Comparison of ENCODE assay signal across 13 cellular contexts in the genomic region with DNA sequence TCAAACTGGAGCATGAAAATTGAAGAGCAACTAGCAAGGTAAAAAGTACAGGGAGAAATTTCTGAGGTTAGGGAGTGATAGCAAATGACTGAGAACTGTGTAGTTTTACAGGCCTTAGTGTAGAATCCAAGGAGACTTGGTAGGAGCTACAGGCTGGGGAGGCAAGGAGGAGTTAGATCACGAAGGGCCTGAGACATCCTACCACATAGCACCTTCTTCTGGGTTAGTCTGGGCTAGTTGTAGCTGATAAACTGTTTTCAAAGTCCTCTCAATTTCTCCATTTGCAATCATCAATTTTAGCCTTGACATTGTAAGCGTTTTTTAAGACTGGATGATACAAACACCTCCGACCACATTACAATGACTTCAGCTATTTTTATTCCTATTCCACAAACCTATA.
DNase-seq lines count a peak whose midpoint lies in the region; ATAC-seq and TF ChIP-seq lines count a peak whose summit lies in the region.
"Had no signal": no experiment of that assay in that cellular context is flagged by ENCODE, and none has a peak within 500 bp of the region (broad histone marks: within the 10 kb centered on the region; RNA-seq: fewer than 3 reads in every experiment).

No MANE protein-coding gene starts in this region.

- POLR2A ChIA-PET in CD8-positive, alpha-beta memory T cell (lab: Charles Lee) = no interaction called here
- POLR2A ChIA-PET in T-cell (lab: Charles Lee) = interaction anchor here in 1 of 2 donors (0.5 to 1.2 kb wide), 2 partner anchors 74 to 76 kb away, joined by 3 to 4 read pairs; no protein-coding TSS in a partner anchor

- H3K4me1 ChIP-seq in CD8-positive, alpha-beta memory T cell (ENCODE audit: insufficient read depth, low read length) = peaks cover 48% of the 10 kb centered on the region
- H3K4me1 ChIP-seq: esophagus squamous epithelium, heart left ventricle, Peyer's patch had no signal

- peak; percentile 10 for ATAC-seq in GM21367 (IDR thresholded peaks at IDR 0.05; ENCODE audit: unreplicated experiment)
- ATAC-seq in T-cell (replicated peaks in 1 of 4) = peak in 2 of 4 experiments; percentile 6 to 41
- peak in 2 of 3 donors; percentile 49 to 54 for ATAC-seq in natural killer cell
- ATAC-seq in HG03354 (IDR thresholded peaks at IDR 0.05; ENCODE audit: poor library complexity, severe bottlenecking, unreplicated experiment) = no peak
- ATAC-seq: heart left ventricle had no signal

- H3K27ac ChIP-seq in CD8-positive, alpha-beta memory T cell (ENCODE audit: low read depth, low read length) = no peak overlapping the region
- H3K27ac ChIP-seq: esophagus squamous epithelium had no signal

- H3K9me3 ChIP-seq in CD8-positive, alpha-beta memory T cell (ENCODE audit: low read length) = no peaks in the 10 kb centered on the region
- H3K9me3 ChIP-seq: esophagus squamous epithelium, Peyer's patch had no signal

- intact Hi-C loops in natural killer cell (cut with micrococcal nuclease) = no loop called here

- peak overlapping the region in 7 of 8 donors; percentile 0 to 81 (median 64) for H3K27ac Mint-ChIP-seq in CD8-positive, alpha-beta memory T cell
- H3K27ac Mint-ChIP-seq in T-cell = peak overlapping the region; percentile 73 to 77
- peak overlapping the region; percentile 24 to 68 for H3K27ac Mint-ChIP-seq in natural killer cell

- H3K9me3 Mint-ChIP-seq in CD8-positive, alpha-beta memory T cell = no peaks in the 10 kb centered on the region
- H3K9me3 Mint-ChIP-seq in T-cell (peaks cover 0 to 7% (median 0%) of the 10 kb centered on the region in 3 donors), natural killer cell (no peaks in the 10 kb centered on the region)

- peaks cover 0 to 5% (median 2%) of the 10 kb centered on the region in 3 donors for H3K36me3 Mint-ChIP-seq in CD8-positive, alpha-beta memory T cell
- H3K36me3 Mint-ChIP-seq in T-cell = no peaks in the 10 kb centered on the region
- peaks cover 7% of the 10 kb centered on the region for H3K36me3 Mint-ChIP-seq in natural killer cell

- TF ChIP-seq CTCF in natural killer cell (IDR thresholded peaks at IDR 0.05) = no peak

- no peak overlapping the region for H3K4me3 ChIP-seq in CD8-positive, alpha-beta memory T cell (ENCODE audit: low read length)
- H3K4me3 ChIP-seq: esophagus squamous epithelium, heart left ventricle, Peyer's patch had no signal

- H3K27me3 ChIP-seq in CD8-positive, alpha-beta memory T cell (ENCODE audit: insufficient read depth, low read length, poor library complexity, severe bottlenecking) = no peaks in the 10 kb centered on the region
- H3K27me3 ChIP-seq: esophagus squamous epithelium, heart left ventricle, Peyer's patch had no signal

- H3K27me3 Mint-ChIP-seq in CD8-positive, alpha-beta memory T cell = no peaks in the 10 kb centered on the region
- no peaks in the 10 kb centered on the region for H3K27me3 Mint-ChIP-seq in T-cell
- H3K27me3 Mint-ChIP-seq in natural killer cell (ENCODE audit: low read depth in 2 of 2) = peaks cover 0 to 6% of the 10 kb centered on the region in 2 donors

- CTCF ChIA-PET in CD8-positive, alpha-beta memory T cell (lab: Charles Lee) = interaction anchor here (0.7 to 2.2 kb wide), 4 partner anchors 11 to 60 kb away, joined by 3 to 10 read pairs (median 3); no protein-coding TSS in a partner anchor
- CTCF ChIA-PET in T-cell (lab: Charles Lee) = interaction anchor here (0.9 to 1.3 kb wide), 2 partner anchors 38 to 60 kb away, joined by 3 to 5 read pairs; no protein-coding TSS in a partner anchor

- H3K4me3 Mint-ChIP-seq in CD8-positive, alpha-beta memory T cell = peak overlapping the region in 6 of 7 donors; percentile 59 to 87 (median 72)
- H3K4me3 Mint-ChIP-seq in T-cell (peak overlapping the region in 2 of 3 donors; percentile 1 to 80), natural killer cell (peak overlapping the region; percentile 72)

- H3K36me3 ChIP-seq in CD8-positive, alpha-beta memory T cell (ENCODE audit: insufficient read depth, low read length) = no peaks in the 10 kb centered on the region
- H3K36me3 ChIP-seq: esophagus squamous epithelium, heart left ventricle, Peyer's patch had no signal

- peaks cover 52 to 65% (median 60%) of the 10 kb centered on the region in 3 donors for H3K4me1 Mint-ChIP-seq in CD8-positive, alpha-beta memory T cell
- peaks cover 55 to 63% (median 57%) of the 10 kb centered on the region in 3 donors for H3K4me1 Mint-ChIP-seq in T-cell
- peaks cover 32 to 39% of the 10 kb centered on the region in 2 donors for H3K4me1 Mint-ChIP-seq in natural killer cell

- DNase-seq in CD8-positive, alpha-beta memory T cell = no peak
- DNase-seq in T-cell (no peak), natural killer cell (no peak), D341Med (ENCODE audit: low spot score) (no peak), A172 (ENCODE audit: low spot score) (no peak)
- DNase-seq: esophagus squamous epithelium, heart left ventricle, islet precursor cell, mesendoderm, NCI-H1930 had no signal
